24 cellular contexts compared by ENCODE assay signal in the genomic region with DNA sequence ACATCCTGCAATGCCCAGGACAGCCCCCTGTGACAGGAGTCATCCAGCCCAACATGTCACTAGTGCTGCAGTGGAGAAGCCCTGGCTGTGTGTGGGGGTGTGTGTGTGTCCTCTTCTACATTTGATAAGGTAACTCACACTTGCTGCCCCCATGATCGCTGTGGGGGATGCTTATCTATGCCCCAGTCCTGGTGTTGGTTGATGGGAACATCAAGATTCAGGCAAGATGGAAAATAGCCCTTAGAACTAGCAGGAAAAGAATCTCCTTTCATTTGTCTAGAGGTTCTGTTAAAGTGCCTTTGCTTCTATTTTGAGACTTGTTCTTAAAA. TPM values are rescaled to one million over a fixed set of nuclear protein-coding genes. Genes with fewer than 3 reads are reported as not detected.
DNase-seq lines count a peak whose midpoint lies in the region; TF ChIP-seq lines count a peak whose summit lies in the region.
"Had no signal": no experiment of that assay in that cellular context is flagged by ENCODE, and none has a peak within 500 bp of the region (broad histone marks: within the 10 kb centered on the region; RNA-seq: fewer than 3 reads in every experiment).

No MANE protein-coding gene starts in this region.

- peaks cover 0 to 15% of the 10 kb centered on the region in 2 experiments for H3K36me3 ChIP-seq in mesenchymal stem cell (ENCODE audit: control insufficient read depth in 1 of 2, insufficient read depth in 2 of 2, low read depth in 1 of 2, low read length in 2 of 2)
- H3K36me3 ChIP-seq in suprapubic skin = no peaks in the 10 kb centered on the region

- no peak for TF ChIP-seq POLR2A in suprapubic skin (IDR thresholded peaks at IDR 0.05)

- H3K27me3 ChIP-seq in mesenchymal stem cell (ENCODE audit: control insufficient read depth in 1 of 2, insufficient read depth in 1 of 2, low read length in 2 of 2) = no peaks in the 10 kb centered on the region
- no peaks in the 10 kb centered on the region for H3K27me3 ChIP-seq in suprapubic skin

- H2BK5ac ChIP-seq in mesenchymal stem cell (ENCODE audit: low read depth, low read length, poor library complexity, severe bottlenecking) = no peak overlapping the region

- no peak overlapping the region for H2AFZ ChIP-seq in mesenchymal stem cell (ENCODE audit: low read depth, low read length)
- H2AFZ ChIP-seq: GM23248 had no signal

- peaks cover 31% of the 10 kb centered on the region for H3K79me1 ChIP-seq in mesenchymal stem cell (replicated peaks; ENCODE audit: low read length, poor library complexity, severe bottlenecking)

- no peak overlapping the region for H4K8ac ChIP-seq in mesenchymal stem cell (ENCODE audit: low read length)

- H2BK120ac ChIP-seq in mesenchymal stem cell (ENCODE audit: low read depth, low read length) = peak overlapping the region; percentile 2

- no peak overlapping the region for H3K9ac ChIP-seq in mesenchymal stem cell (ENCODE audit: low read length)

- H3K9me3 ChIP-seq in mesenchymal stem cell (ENCODE audit: control insufficient read depth, low read length) (no peaks in the 10 kb centered on the region), suprapubic skin (no peaks in the 10 kb centered on the region)
- H3K9me3 ChIP-seq: A549 had no signal

- DNase-seq in CD1c-positive myeloid dendritic cell (ENCODE audit: extremely low spot score) (peak; percentile 2), mesenchymal stem cell (no peak), suprapubic skin (ENCODE audit: low spot score in 2 of 2) (no peak), NCI-H1048 (lab: John Stamatoyannopoulos, UW) (no peak), NCI-H1694 (lab: John Stamatoyannopoulos, UW) (no peak)
- DNase-seq in activated effector memory CD4-positive, alpha-beta T cell treated with Interleukin-2 at 50 U/mL for 16 hours = no peak
- DNase-seq: CD4-positive, alpha-beta T cell; COR-L47; DMS 273 treated with DMSO at 0.1 percent for 48 hours; DMS79 treated with DMSO at 0.1 percent for 48 hours; GM23248; H9; MM.1S; NCI-H1092; NCI-H1436 treated with DMSO at 0.1 percent for 48 hours; NCI-H2029; NCI-H2171; NCI-H345; NCI-H524; NCI-H774; NK-92 treated with Interleukin-12 subunit alpha and Interleukin-12 subunit beta, amount 100 ng/mL, for 24 hours; SIG-M5 had no signal

- H2BK12ac ChIP-seq in mesenchymal stem cell (ENCODE audit: low read length in 2 of 2) = no peak overlapping the region

- no peak overlapping the region for H3K14ac ChIP-seq in mesenchymal stem cell (ENCODE audit: low read length in 2 of 2)

- no peak overlapping the region for H3K18ac ChIP-seq in mesenchymal stem cell (ENCODE audit: low read depth in 1 of 2, low read length in 2 of 2)

- H2BK15ac ChIP-seq in mesenchymal stem cell (ENCODE audit: low read depth, poor library complexity, severe bottlenecking) = no peak overlapping the region

- no peak overlapping the region for H4K91ac ChIP-seq in mesenchymal stem cell (ENCODE audit: low read length)

- H3K4me2 ChIP-seq in mesenchymal stem cell (ENCODE audit: low read length, poor library complexity, severe bottlenecking) = no peak overlapping the region
- H3K4me2 ChIP-seq: A549 had no signal

- H3K27ac ChIP-seq in angular gyrus (ENCODE audit: low read depth, low read length) = peak overlapping the region; percentile 22
- no peak overlapping the region for H3K27ac ChIP-seq in mesenchymal stem cell (ENCODE audit: low read length, poor library complexity, severe bottlenecking)
- H3K27ac ChIP-seq in suprapubic skin = peak overlapping the region; percentile 5
- H3K27ac ChIP-seq: A549 had no signal

- H3K4me1 ChIP-seq in mesenchymal stem cell (ENCODE audit: control insufficient read depth, insufficient read depth, low read depth, low read length) (peaks cover 26% of the 10 kb centered on the region), suprapubic skin (peaks cover 82% of the 10 kb centered on the region)

- H2AK5ac ChIP-seq in mesenchymal stem cell (ENCODE audit: low read length, severe bottlenecking) = no peak overlapping the region

- no peak for TF ChIP-seq EP300 in suprapubic skin (IDR thresholded peaks at IDR 0.05)

- no peak overlapping the region for H3K23ac ChIP-seq in mesenchymal stem cell (ENCODE audit: low read length in 2 of 2)

- no peak overlapping the region for H3K4ac ChIP-seq in mesenchymal stem cell (ENCODE audit: low read depth in 1 of 2, low read length in 2 of 2)

- no peak for TF ChIP-seq CTCF in suprapubic skin (IDR thresholded peaks at IDR 0.05)

- 70% methylated on average over 1 of the region's 1 CpG for WGBS in mesenchymal stem cell
- 71% methylated on average over 1 of the region's 1 CpG for WGBS in suprapubic skin

- H3K4me3 ChIP-seq in mesenchymal stem cell (ENCODE audit: insufficient read depth in 1 of 2, low read depth in 1 of 2, low read length in 2 of 2) = no peak overlapping the region
- no peak overlapping the region for H3K4me3 ChIP-seq in suprapubic skin
- H3K4me3 ChIP-seq: A549, GM23248 had no signal

RNA-seq across cellular contexts. Expression of a gene that starts 52.4 kb away (rescaled TPM):
- 35.0 TPM for polyA plus RNA-seq in mesenchymal stem cell (2013, experiment 1 of 2)
- polyA plus RNA-seq in mesenchymal stem cell (2013, experiment 2 of 2) = 36.7 TPM
- total RNA-seq in suprapubic skin = 10 to 100 TPM in 3 of 4 donors, 1 to 10 TPM in 1; 9.9 to 23.3 (median 15.2) TPM
